14 cellular contexts compared by ENCODE assay signal in genomic region chr20:10381477-10381876, GRCh38. TPM values are rescaled to one million over a fixed set of nuclear protein-coding genes. Genes with fewer than 3 reads are reported as not detected.
DNase-seq lines count a peak whose midpoint lies in the region; ATAC-seq and TF ChIP-seq lines count a peak whose summit lies in the region.
"Had no signal": no experiment of that assay in that cellular context is flagged by ENCODE, and none has a peak within 500 bp of the region (broad histone marks: within the 10 kb centered on the region; RNA-seq: fewer than 3 reads in every experiment).

No MANE protein-coding gene starts in this region.

- peak; percentile 13; the same call in 1 of the 2 replicates for TF ChIP-seq RAD21 in IMR-90 (IDR thresholded peaks at IDR 0.05; ENCODE audit: low read length)

- H3K27ac ChIP-seq in IMR-90 (ENCODE audit: insufficient read depth, low read length), result no peak overlapping the region
- no peak overlapping the region for H3K27ac ChIP-seq in CD8-positive, alpha-beta T cell (ENCODE audit: low read depth, low read length)
- H3K27ac ChIP-seq: heart right ventricle, WERI-Rb-1 had no signal

- H2BK20ac ChIP-seq in IMR-90 (ENCODE audit: low read depth, low read length), result no peak overlapping the region

- H3K9ac ChIP-seq in IMR-90 (ENCODE audit: low read depth, low read length), result no peak overlapping the region

- no peak overlapping the region for H2BK15ac ChIP-seq in IMR-90 (ENCODE audit: low read depth, low read length)

- TF ChIP-seq CTCF in GM10248 (IDR thresholded peaks at IDR 0.05; ENCODE audit: control extremely low read depth, extremely low read depth, low read depth, missing control alignments), result peak; percentile 31
- peak; percentile 15; the same call in 1 of the 2 replicates for TF ChIP-seq CTCF in IMR-90 (conservative IDR thresholded peaks at IDR 0.05; ENCODE audit: low read depth, low read length)
- TF ChIP-seq CTCF in endothelial cell (IDR thresholded peaks at IDR 0.05; ENCODE audit: unreplicated experiment), result no peak
- no peak for TF ChIP-seq CTCF in CD8-positive, alpha-beta T cell (IDR thresholded peaks at IDR 0.05)

- no peaks in the 10 kb centered on the region for H3K79me1 ChIP-seq in IMR-90 (ENCODE audit: low read depth in 1 of 2, low read length in 2 of 2)

- no peak for DNase-seq in GM10248 (ENCODE audit: extremely low spot score)
- DNase-seq in IMR-90, result no peak
- DNase-seq in SK-MEL-5 (ENCODE audit: low read depth, low spot score), result peak; percentile 46
- peak; percentile 5 for DNase-seq in kidney glomerular epithelial cell (lab: John Stamatoyannopoulos, UW)
- DNase-seq in NCI-H1092 treated with DMSO at 0.1 percent for 48 hours (lab: John Stamatoyannopoulos, UW), result no peak
- DNase-seq in endothelial cell (ENCODE audit: low spot score), result no peak
- no peak for DNase-seq in CD8-positive, alpha-beta T cell
- DNase-seq: activated effector memory CD4-positive, alpha-beta T cell treated with Interleukin-2 at 50 U/mL for 16 hours; amniotic stem cell; CD4-positive, CD25-positive, alpha-beta regulatory T cell; erythroblast; heart right ventricle; midbrain; WERI-Rb-1 had no signal

- H4K8ac ChIP-seq in IMR-90 (ENCODE audit: low read depth in 2 of 2, low read length in 2 of 2), result no peak overlapping the region

- WGBS in IMR-90 (ENCODE audit: extremely low coverage in 2 of 2, insufficient read length in 1 of 2), 2 experiments, result no CpG with 5 or more reads among the region's 2 CpGs

- H4K5ac ChIP-seq in IMR-90 (ENCODE audit: low read depth, low read length), result no peak overlapping the region

- no peaks in the 10 kb centered on the region for H3K27me3 ChIP-seq in IMR-90 (ENCODE audit: control insufficient read depth, insufficient read depth, low read length)
- no peaks in the 10 kb centered on the region for H3K27me3 ChIP-seq in CD8-positive, alpha-beta T cell (ENCODE audit: insufficient read depth, low read length)

- H3K4me3 Mint-ChIP-seq in endothelial cell (ENCODE audit: unreplicated experiment), result no peak overlapping the region
- H3K4me3 Mint-ChIP-seq in CD8-positive, alpha-beta T cell, result no peak overlapping the region
- H3K4me3 Mint-ChIP-seq: CD4-positive, CD25-positive, alpha-beta regulatory T cell had no signal

- H3K27ac Mint-ChIP-seq in endothelial cell (ENCODE audit: unreplicated experiment), result no peak overlapping the region
- H3K27ac Mint-ChIP-seq in CD8-positive, alpha-beta T cell, result no peak overlapping the region
- H3K27ac Mint-ChIP-seq: CD4-positive, CD25-positive, alpha-beta regulatory T cell had no signal

- peaks cover 1% of the 10 kb centered on the region for H3K36me3 Mint-ChIP-seq in endothelial cell (ENCODE audit: low read depth, unreplicated experiment)
- H3K36me3 Mint-ChIP-seq in CD8-positive, alpha-beta T cell, result no peaks in the 10 kb centered on the region
- H3K36me3 Mint-ChIP-seq: CD4-positive, CD25-positive, alpha-beta regulatory T cell had no signal

- intact Hi-C loops in IMR-90 (cut with micrococcal nuclease), result no loop called here
- intact Hi-C loops in CD8-positive, alpha-beta T cell (cut with DNase I, micrococcal nuclease), result no loop called here

- H2AK5ac ChIP-seq in IMR-90 (ENCODE audit: low read depth, low read length), result no peak overlapping the region

- POLR2A ChIA-PET in GM10248 (lab: Yijun Ruan, JAX), result no interaction called here
- POLR2A ChIA-PET in IMR-90 (lab: Charles Lee; ENCODE audit: unreplicated experiment), result no interaction called here
- POLR2A ChIA-PET in CD8-positive, alpha-beta T cell (lab: Charles Lee), result no interaction called here

- no peak for ATAC-seq in IMR-90 (ENCODE audit: low read depth)
- ATAC-seq in CD8-positive, alpha-beta T cell, result no peak
- ATAC-seq: heart right ventricle had no signal

- TF ChIP-seq POLR2A in IMR-90 (IDR thresholded peaks at IDR 0.05; ENCODE audit: low read depth, low read length), result no peak

- no peaks in the 10 kb centered on the region for H3K9me3 ChIP-seq in IMR-90 (ENCODE audit: control insufficient read depth, insufficient read depth, low read length)
- no peaks in the 10 kb centered on the region for H3K9me3 ChIP-seq in CD8-positive, alpha-beta T cell (ENCODE audit: low read length)
- H3K9me3 ChIP-seq: heart right ventricle had no signal

- no peak overlapping the region for H3K4ac ChIP-seq in IMR-90 (ENCODE audit: low read depth, low read length)

- H4K91ac ChIP-seq in IMR-90 (ENCODE audit: insufficient read depth, low read depth, low read length), result no peak overlapping the region

- H3K56ac ChIP-seq in IMR-90 (ENCODE audit: extremely low read depth, insufficient read depth, low read length), result no peak overlapping the region

- no peaks in the 10 kb centered on the region for H3K27me3 Mint-ChIP-seq in endothelial cell (ENCODE audit: unreplicated experiment)
- peaks cover 18% of the 10 kb centered on the region for H3K27me3 Mint-ChIP-seq in CD8-positive, alpha-beta T cell (ENCODE audit: low read depth)

- no peak overlapping the region for H3K4me3 ChIP-seq in IMR-90 (ENCODE audit: insufficient read depth, low read depth, low read length)
- no peak overlapping the region for H3K4me3 ChIP-seq in CD8-positive, alpha-beta T cell (ENCODE audit: low read depth, low read length)
- H3K4me3 ChIP-seq: heart right ventricle had no signal

- dilution Hi-C loops in IMR-90 (cut with HindIII; ENCODE audit: low sequenced_read_pairs, unreplicated experiment), result no loop called here

- no peaks in the 10 kb centered on the region for H4K20me1 ChIP-seq in IMR-90 (ENCODE audit: insufficient read depth, low read length)

- H3K9me1 ChIP-seq in IMR-90 (ENCODE audit: insufficient read depth, low read length), result peaks cover 6% of the 10 kb centered on the region

- in situ Hi-C loops in IMR-90 (cut with MboI; ENCODE audit: low sequenced_read_pairs) (no loop called here), SK-MEL-5 (cut with HindIII; ENCODE audit: low pct_unique_long_range_greater_than_20kb, low sequenced_read_pairs) (no loop called here)

- H3K36me3 ChIP-seq in IMR-90 (ENCODE audit: control insufficient read depth, insufficient read depth, low read length), result no peaks in the 10 kb centered on the region
- no peaks in the 10 kb centered on the region for H3K36me3 ChIP-seq in CD8-positive, alpha-beta T cell (ENCODE audit: insufficient read depth, low read length)
- H3K36me3 ChIP-seq: heart right ventricle, WERI-Rb-1 had no signal

- H3K4me1 Mint-ChIP-seq in endothelial cell (ENCODE audit: unreplicated experiment), result no peaks in the 10 kb centered on the region
- no peaks in the 10 kb centered on the region for H3K4me1 Mint-ChIP-seq in CD8-positive, alpha-beta T cell (ENCODE audit: low read depth)
- H3K4me1 Mint-ChIP-seq: CD4-positive, CD25-positive, alpha-beta regulatory T cell had no signal

- H2AFZ ChIP-seq in IMR-90 (replicated peaks; ENCODE audit: low read length, poor library complexity), result no peak overlapping the region

- H3K9me3 Mint-ChIP-seq in endothelial cell (ENCODE audit: unreplicated experiment), result no peaks in the 10 kb centered on the region
- peaks cover 1% of the 10 kb centered on the region for H3K9me3 Mint-ChIP-seq in CD8-positive, alpha-beta T cell

- no peak overlapping the region for H2BK5ac ChIP-seq in IMR-90 (ENCODE audit: low read depth, low read length, poor library complexity, severe bottlenecking)

- H3K23ac ChIP-seq in IMR-90 (ENCODE audit: low read depth, low read length), result no peak overlapping the region

- H2AK9ac ChIP-seq in IMR-90 (replicated peaks; ENCODE audit: low read depth, low read length, poor library complexity), result no peak overlapping the region

- no TSS peak for BruUV-seq in IMR-90 (replicated peaks; lab: Mats Ljungman, UMichigan)

- no peak overlapping the region for H3K4me2 ChIP-seq in IMR-90 (ENCODE audit: low read depth, low read length)

- no peak overlapping the region for H3K14ac ChIP-seq in IMR-90 (replicated peaks; ENCODE audit: low read depth, low read length)

- H3K4me1 ChIP-seq in IMR-90 (ENCODE audit: control insufficient read depth, insufficient read depth, low read length), result peaks cover 2% of the 10 kb centered on the region
- H3K4me1 ChIP-seq in CD8-positive, alpha-beta T cell (ENCODE audit: insufficient read depth, low read length), result no peaks in the 10 kb centered on the region
- H3K4me1 ChIP-seq: heart right ventricle had no signal

- H2BK120ac ChIP-seq in IMR-90 (ENCODE audit: low read depth, low read length), result no peak overlapping the region

- CTCF ChIA-PET in GM10248 (lab: Yijun Ruan, JAX) (interaction anchor here (1.4 to 1.5 kb wide), 2 partner anchors 10 to 29 kb away, joined by 4 read pairs; no protein-coding TSS in a partner anchor), IMR-90 (lab: Yijun Ruan, JAX) (no interaction called here)
- CTCF ChIA-PET in CD8-positive, alpha-beta T cell (lab: Charles Lee), result no interaction called here

- H3K18ac ChIP-seq in IMR-90 (ENCODE audit: low read depth, low read length), result no peak overlapping the region

TF ChIP-seq in IMR-90, 13 proteins besides CTCF, POLR2A, EP300 and RAD21:
- TF ChIP-seq MAFK (IDR thresholded peaks at IDR 0.05; ENCODE audit: low read depth, low read length) (peak; percentile 28), RFX5 (IDR thresholded peaks at IDR 0.05; ENCODE audit: low read depth, low read length) (no peak)
TF ChIP-seq in IMR-90: peak in this region for 1.

RNA-seq across cellular contexts. Expression of gene MKKS, which starts 52.5 kb away (rescaled TPM):
- total RNA-seq in IMR-90 (2012; rRNA removed), result 7.5 and 8.1 TPM in 2 replicates
- 6.0 and 6.9 TPM in 2 replicates for polyA plus RNA-seq in IMR-90 (2012; rRNA removed)
- polyA plus RNA-seq in IMR-90 (2012; cell fraction: cytosol; rRNA removed), result 1.5 and 1.8 TPM in 2 replicates
- polyA plus RNA-seq in IMR-90 (2012; cell fraction: nucleus; rRNA removed; ENCODE audit: low replicate concordance), result 0.64 and 5.6 TPM in 2 replicates
- total RNA-seq in SK-MEL-5 (2014; rRNA removed; shearing (Covaris generic)), result 19.7 and 21.1 TPM in 2 replicates
- polyA plus RNA-seq in SK-MEL-5 (2015; cell fraction: cytosol; rRNA removed), result 20.1 and 20.6 TPM in 2 replicates
- polyA plus RNA-seq in SK-MEL-5 (2015; cell fraction: nucleus; rRNA removed), result 15.9 and 16.3 TPM in 2 replicates
- 10.6 TPM for total RNA-seq in endothelial cell (ENCODE audit: unreplicated experiment)
- under 1 TPM; 0.49 to 0.83 TPM for total RNA-seq in CD8-positive, alpha-beta T cell

RNA-seq across cellular contexts. Expression of gene SLX4IP, which starts 53.6 kb away (rescaled TPM):
- 5.9 and 6.1 TPM in 2 replicates for total RNA-seq in IMR-90 (2012; rRNA removed)
- polyA plus RNA-seq in IMR-90 (2012; rRNA removed), result 0.90 and 1.3 TPM in 2 replicates
- 0.18 and 0.19 TPM in 2 replicates for polyA plus RNA-seq in IMR-90 (2012; cell fraction: cytosol; rRNA removed)
- polyA plus RNA-seq in IMR-90 (2012; cell fraction: nucleus; rRNA removed; ENCODE audit: low replicate concordance), result 1.3 and 3.9 TPM in 2 replicates
- total RNA-seq in SK-MEL-5 (2014; rRNA removed; shearing (Covaris generic)), result 6.4 and 7.3 TPM in 2 replicates
- polyA plus RNA-seq in SK-MEL-5 (2015; cell fraction: cytosol; rRNA removed), result 2.6 and 4.3 TPM in 2 replicates
- 11.1 and 11.4 TPM in 2 replicates for polyA plus RNA-seq in SK-MEL-5 (2015; cell fraction: nucleus; rRNA removed)
- total RNA-seq in endothelial cell (ENCODE audit: unreplicated experiment), result 6.8 TPM
- 1 to 10 TPM in 1 of 2 experiments, under 1 TPM in 1; 0.92 to 1.2 TPM for total RNA-seq in CD8-positive, alpha-beta T cell

Comparison
In these comparisons a context has a peak if more than half of its experiments do, and no peak if none do; other contexts are left out.
1. DNase-seq: peak in SK-MEL-5 (single experiment) and kidney glomerular epithelial cell (single experiment); none in GM10248 (single experiment), IMR-90 (single experiment), NCI-H1092 treated with DMSO at 0.1 percent for 48 hours (single experiment), endothelial cell (single experiment) and CD8-positive, alpha-beta T cell (0 of 7).
2. CTCF ChIP-seq: peak in GM10248 (single experiment) and IMR-90 (single experiment); none in endothelial cell (single experiment) and CD8-positive, alpha-beta T cell (single experiment).